ENCODE assay signal across 12 cellular contexts in the genomic region with DNA sequence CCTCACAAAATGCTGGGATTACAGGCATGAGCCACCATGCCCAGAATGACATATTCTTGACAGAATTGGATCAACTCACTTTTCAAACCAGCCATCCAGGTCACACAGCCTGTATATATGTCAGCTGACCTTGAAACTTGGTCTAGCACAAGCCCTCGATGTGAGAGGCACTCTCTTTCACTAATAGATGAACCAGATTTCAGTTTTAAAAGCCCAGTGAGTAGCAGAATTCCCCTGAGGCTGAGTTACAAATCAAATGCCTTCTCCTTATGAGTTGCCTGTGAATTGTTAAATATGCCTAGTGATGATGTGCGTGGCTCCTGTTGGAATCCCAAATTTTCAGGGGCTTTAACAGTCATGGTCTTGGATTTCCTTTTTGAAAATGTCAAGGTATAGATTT.
DNase-seq lines count a peak whose midpoint lies in the region; ATAC-seq, FAIRE-seq and TF ChIP-seq lines count a peak whose summit lies in the region.
"Had no signal": no experiment of that assay in that cellular context is flagged by ENCODE, and none has a peak within 500 bp of the region (broad histone marks: within the 10 kb centered on the region; RNA-seq: fewer than 3 reads in every experiment).

No MANE protein-coding gene starts in this region.

- H3K36me3 Mint-ChIP-seq in T-helper 2 cell treated with Interferon-gamma antibody and Interleukin-4, amounts not matched to agents 5 μg/mL and 100 μg/mL, for 36 hours (ENCODE audit: low read depth): peaks cover 38% of the 10 kb centered on the region

- no peak overlapping the region; the same call in 1 of the 2 replicates for H2AFZ ChIP-seq in GM12878 (ENCODE audit: control insufficient read depth, low read depth, low read length)

- H3K9ac ChIP-seq in GM12878 (ENCODE audit: control insufficient read depth, insufficient read depth, low read length): no peak overlapping the region
- H3K9ac ChIP-seq: SK-N-SH had no signal

- H4K20me1 ChIP-seq in DOHH2 (ENCODE audit: control insufficient read depth, insufficient read depth, low read depth, low read length) (no peaks in the 10 kb centered on the region), GM12878 (ENCODE audit: control insufficient read depth, insufficient read depth) (no peaks in the 10 kb centered on the region)

- SMC1A ChIA-PET in GM12878 (lab: Charles Lee; ENCODE audit: uncharacterized antibody, unreplicated experiment): interaction anchor here (0.9 to 1.4 kb wide), 2 partner anchors 12 to 162 kb away, joined by 4 read pairs; no protein-coding TSS in a partner anchor

- DNase-seq in GM12878 (ENCODE audit: low read depth, low spot score) (no peak), left lobe of liver (ENCODE audit: low spot score) (no peak), NCI-H345 (lab: John Stamatoyannopoulos, UW) (no peak)
- no peak for DNase-seq in T-helper 2 cell treated with Interferon-gamma antibody and Interleukin-4, amounts not matched to agents 5 μg/mL and 100 μg/mL, for 36 hours (ENCODE audit: low spot score)
- DNase-seq: activated CD4-positive, alpha-beta T cell treated with anti-CD3 and anti-CD28 coated beads for 1 hour; GOT3; occipital lobe; SK-N-SH had no signal

- no TSS peak for BruUV-seq in GM12878 (replicated peaks; lab: Mats Ljungman, UMichigan)

- intact Hi-C loops in GM12878 (cut with micrococcal nuclease; ENCODE audit: unreplicated experiment): no loop called here

- H3K9me3 ChIP-seq in DOHH2 (ENCODE audit: control insufficient read depth, insufficient read depth, low read length) (no peaks in the 10 kb centered on the region), GM12878 (replicated peaks; ENCODE audit: control insufficient read depth, insufficient read depth, low read length) (no peaks in the 10 kb centered on the region)
- H3K9me3 ChIP-seq: SK-N-SH had no signal

- RAD21 ChIA-PET in GM12878 (lab: Charles Lee; ENCODE audit: unreplicated experiment): interaction anchor here (1.1 kb wide), 1 partner anchor 12 kb away, joined by 3 read pairs; no protein-coding TSS in a partner anchor

- TF ChIP-seq POLR2A in GM12878 (IDR thresholded peaks at IDR 0.05; ENCODE audit: low read depth, low read length) (no peak), GM18505 (IDR thresholded peaks at IDR 0.05; ENCODE audit: borderline replicate concordance, extremely low read depth, insufficient read depth, insufficient read length) (no peak)

- TF ChIP-seq CTCF in DOHH2 (IDR thresholded peaks at IDR 0.05; ENCODE audit: low read depth, low read length, poor library complexity, severe bottlenecking): no peak
- TF ChIP-seq CTCF in GM12878 (IDR thresholded peaks at IDR 0.05 in 2 of 3, conservative IDR thresholded peaks at IDR 0.05 in 1 of 3; ENCODE audit: control insufficient read depth in 2 of 3, extremely low read depth in 1 of 3, insufficient read depth in 1 of 3, low read depth in 3 of 3, low read length in 3 of 3): no peak

- ATAC-seq in GM19351 (IDR thresholded peaks at IDR 0.05; ENCODE audit: unreplicated experiment) (peak; percentile 30), HG02852 (IDR thresholded peaks at IDR 0.05; ENCODE audit: unreplicated experiment) (peak; percentile 43), GM12878 (peak; percentile 57), left lobe of liver (no peak), GM18505 (IDR thresholded peaks at IDR 0.05; ENCODE audit: unreplicated experiment) (no peak)

- H3K27me3 ChIP-seq in DOHH2 (ENCODE audit: control insufficient read depth, low read length) (no peaks in the 10 kb centered on the region), GM12878 (replicated peaks in 1 of 2; ENCODE audit: control insufficient read depth in 2 of 2, insufficient read depth in 2 of 2, low read length in 1 of 2) (no peaks in the 10 kb centered on the region)

- no peak overlapping the region for H3K27ac Mint-ChIP-seq in T-helper 2 cell treated with Interferon-gamma antibody and Interleukin-4, amounts not matched to agents 5 μg/mL and 100 μg/mL, for 36 hours

- CTCF ChIA-PET in GM12878 (lab: Yijun Ruan, JAX): no interaction called here

- H3K4me2 ChIP-seq in DOHH2 (ENCODE audit: low read length) (peak overlapping the region; percentile 99), GM12878 (ENCODE audit: control insufficient read depth, insufficient read depth) (peak overlapping the region; percentile 28)
- H3K4me2 ChIP-seq: SK-N-SH had no signal

- no peaks in the 10 kb centered on the region for H3K9me3 Mint-ChIP-seq in T-helper 2 cell treated with Interferon-gamma antibody and Interleukin-4, amounts not matched to agents 5 μg/mL and 100 μg/mL, for 36 hours

- no peak overlapping the region for H3K4me3 Mint-ChIP-seq in T-helper 2 cell treated with Interferon-gamma antibody and Interleukin-4, amounts not matched to agents 5 μg/mL and 100 μg/mL, for 36 hours

- no peaks in the 10 kb centered on the region for H3K79me2 ChIP-seq in DOHH2 (ENCODE audit: control insufficient read depth, low read length)
- H3K79me2 ChIP-seq in GM12878 (ENCODE audit: control insufficient read depth, insufficient read depth, low read length): no peaks in the 10 kb centered on the region

- H3K9me2 ChIP-seq in DOHH2 (replicated peaks; ENCODE audit: control insufficient read depth, low read length): no peaks in the 10 kb centered on the region
- H3K9me2 ChIP-seq: SK-N-SH had no signal

- peaks cover 76% of the 10 kb centered on the region for H3K4me1 ChIP-seq in DOHH2 (ENCODE audit: control insufficient read depth, low read length)
- H3K4me1 ChIP-seq in GM12878 (ENCODE audit: control insufficient read depth, insufficient read depth, low read length): peaks cover 27% of the 10 kb centered on the region

- peak overlapping the region; percentile 71 for H3K4me3 ChIP-seq in DOHH2 (ENCODE audit: low read length)
- no peak overlapping the region for H3K4me3 ChIP-seq in GM12878

- peak overlapping the region; percentile 95 for H3K27ac ChIP-seq in DOHH2 (ENCODE audit: low read depth, low read length)
- H3K27ac ChIP-seq in GM12878 (ENCODE audit: control insufficient read depth, insufficient read depth): no peak overlapping the region

- H3K36me3 ChIP-seq in DOHH2 (ENCODE audit: control insufficient read depth, low read length) (peaks cover 10% of the 10 kb centered on the region), GM12878 (ENCODE audit: control insufficient read depth in 2 of 2, insufficient read depth in 2 of 2, low read length in 1 of 2) (peaks cover 0 to 2% of the 10 kb centered on the region in 2 experiments; a peak in 3 of 4 replicates)

- no peaks in the 10 kb centered on the region for H3K27me3 Mint-ChIP-seq in T-helper 2 cell treated with Interferon-gamma antibody and Interleukin-4, amounts not matched to agents 5 μg/mL and 100 μg/mL, for 36 hours (ENCODE audit: low read depth)

- TF ChIP-seq EP300 in GM12878 (IDR thresholded peaks at IDR 0.05; ENCODE audit: borderline replicate concordance in 1 of 2, control insufficient read depth in 1 of 2, low read depth in 2 of 2, low read length in 2 of 2): no peak

- POLR2A ChIA-PET in GM12878 (lab: Charles Lee): no interaction called here

- peaks cover 41% of the 10 kb centered on the region for H3F3A ChIP-seq in DOHH2 (ENCODE audit: control insufficient read depth, insufficient read depth)

- in situ Hi-C loops in GM12878 (cut with MboI): no loop called here

- WGBS in GM12878 (ENCODE audit: insufficient coverage, insufficient replicate concordance, low lambda C conversion rate, missing lambda C conversion rate): 0% methylated on average over 2 of the region's 2 CpGs

- no peak for TF ChIP-seq RAD21 in GM12878 (IDR thresholded peaks at IDR 0.05; ENCODE audit: insufficient read depth, low read depth, low read length)

- FAIRE-seq in GM12878 (lab: Jason Lieb, UNC): no peak

- H3K4me1 Mint-ChIP-seq in T-helper 2 cell treated with Interferon-gamma antibody and Interleukin-4, amounts not matched to agents 5 μg/mL and 100 μg/mL, for 36 hours (ENCODE audit: low read depth): peaks cover 12% of the 10 kb centered on the region

TF ChIP-seq in GM12878, 131 proteins besides CTCF, POLR2A, EP300 and RAD21:
- TF ChIP-seq EED (IDR thresholded peaks at IDR 0.05; ENCODE audit: low read depth): 0 out of 2 replicates have a peak, but pooled peaks have one; percentile 4
- peak; percentile 62; the same call in 1 of the 2 replicates for TF ChIP-seq PKNOX1 (IDR thresholded peaks at IDR 0.05)
- no peak for TF ChIP-seq ZSCAN29 (IDR thresholded peaks at IDR 0.05)
- TF ChIP-seq MEF2B (IDR thresholded peaks at IDR 0.05; ENCODE audit: partially characterized antibody, poor library complexity, severe bottlenecking): peak; percentile 80

Comparison
In these comparisons a context has a peak if more than half of its experiments do, and no peak if none do; other contexts are left out.
1. ATAC-seq: peak in GM19351 (single experiment), HG02852 (single experiment) and GM12878 (single experiment); none in left lobe of liver (single experiment) and GM18505 (single experiment).